ENCODE assay signal across 1 cellular context in the genomic region with DNA sequence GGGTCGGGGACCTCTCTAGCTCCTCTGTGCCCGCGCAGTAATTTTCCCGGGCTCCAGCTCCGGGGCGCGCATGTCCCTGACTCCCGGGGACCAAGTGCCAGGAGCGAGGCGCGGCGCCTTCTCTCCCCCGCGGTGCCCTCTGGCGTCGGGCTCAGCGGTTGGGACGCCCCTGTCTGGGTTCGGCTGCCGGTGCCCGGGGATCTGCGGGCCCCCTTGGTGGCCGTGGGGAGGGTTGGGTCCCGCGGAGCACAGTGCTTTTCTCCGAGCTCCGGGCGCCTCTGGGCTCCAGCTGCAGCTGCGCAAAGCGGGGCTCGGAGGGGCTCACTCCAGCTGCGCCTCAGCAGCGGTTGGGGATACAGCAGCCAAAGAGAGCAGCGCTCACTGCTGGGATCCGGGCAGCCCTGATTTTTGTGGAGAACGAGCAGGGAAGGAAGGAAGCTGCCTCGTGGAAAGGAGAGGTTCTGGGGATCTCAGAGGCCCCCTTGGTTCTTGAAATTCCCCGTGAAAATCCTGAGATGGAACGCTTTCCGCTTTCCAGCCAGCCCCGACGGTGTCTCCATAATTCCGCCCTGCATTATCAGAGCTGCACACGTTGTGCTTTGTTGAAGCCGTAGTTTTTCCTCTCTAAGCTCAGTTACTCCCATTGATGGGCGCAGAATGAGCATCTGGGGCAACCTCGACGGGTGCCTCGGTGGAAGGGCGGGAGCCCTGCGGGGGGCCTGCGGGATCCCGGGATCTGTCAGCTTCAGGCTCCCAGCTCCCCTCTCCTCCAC.
TF ChIP-seq lines count a peak whose summit lies in the region.

No MANE protein-coding gene starts in this region.

TF ChIP-seq in H1, 55 proteins besides CTCF, POLR2A, EP300 and RAD21 (continued from another document):
- no peak for TF ChIP-seq ZNF274 (IDR thresholded peaks at IDR 0.05; ENCODE audit: borderline replicate concordance, extremely low read depth, low read length)
- TF ChIP-seq CHD1 (IDR thresholded peaks at IDR 0.05; ENCODE audit: low read depth, low read length) = no peak
- TF ChIP-seq PHF8 (conservative IDR thresholded peaks at IDR 0.05; ENCODE audit: low read depth, low read length) = no peak
- no peak for TF ChIP-seq JUND (IDR thresholded peaks at IDR 0.05; ENCODE audit: low read length)
- TF ChIP-seq, protein P1, sequence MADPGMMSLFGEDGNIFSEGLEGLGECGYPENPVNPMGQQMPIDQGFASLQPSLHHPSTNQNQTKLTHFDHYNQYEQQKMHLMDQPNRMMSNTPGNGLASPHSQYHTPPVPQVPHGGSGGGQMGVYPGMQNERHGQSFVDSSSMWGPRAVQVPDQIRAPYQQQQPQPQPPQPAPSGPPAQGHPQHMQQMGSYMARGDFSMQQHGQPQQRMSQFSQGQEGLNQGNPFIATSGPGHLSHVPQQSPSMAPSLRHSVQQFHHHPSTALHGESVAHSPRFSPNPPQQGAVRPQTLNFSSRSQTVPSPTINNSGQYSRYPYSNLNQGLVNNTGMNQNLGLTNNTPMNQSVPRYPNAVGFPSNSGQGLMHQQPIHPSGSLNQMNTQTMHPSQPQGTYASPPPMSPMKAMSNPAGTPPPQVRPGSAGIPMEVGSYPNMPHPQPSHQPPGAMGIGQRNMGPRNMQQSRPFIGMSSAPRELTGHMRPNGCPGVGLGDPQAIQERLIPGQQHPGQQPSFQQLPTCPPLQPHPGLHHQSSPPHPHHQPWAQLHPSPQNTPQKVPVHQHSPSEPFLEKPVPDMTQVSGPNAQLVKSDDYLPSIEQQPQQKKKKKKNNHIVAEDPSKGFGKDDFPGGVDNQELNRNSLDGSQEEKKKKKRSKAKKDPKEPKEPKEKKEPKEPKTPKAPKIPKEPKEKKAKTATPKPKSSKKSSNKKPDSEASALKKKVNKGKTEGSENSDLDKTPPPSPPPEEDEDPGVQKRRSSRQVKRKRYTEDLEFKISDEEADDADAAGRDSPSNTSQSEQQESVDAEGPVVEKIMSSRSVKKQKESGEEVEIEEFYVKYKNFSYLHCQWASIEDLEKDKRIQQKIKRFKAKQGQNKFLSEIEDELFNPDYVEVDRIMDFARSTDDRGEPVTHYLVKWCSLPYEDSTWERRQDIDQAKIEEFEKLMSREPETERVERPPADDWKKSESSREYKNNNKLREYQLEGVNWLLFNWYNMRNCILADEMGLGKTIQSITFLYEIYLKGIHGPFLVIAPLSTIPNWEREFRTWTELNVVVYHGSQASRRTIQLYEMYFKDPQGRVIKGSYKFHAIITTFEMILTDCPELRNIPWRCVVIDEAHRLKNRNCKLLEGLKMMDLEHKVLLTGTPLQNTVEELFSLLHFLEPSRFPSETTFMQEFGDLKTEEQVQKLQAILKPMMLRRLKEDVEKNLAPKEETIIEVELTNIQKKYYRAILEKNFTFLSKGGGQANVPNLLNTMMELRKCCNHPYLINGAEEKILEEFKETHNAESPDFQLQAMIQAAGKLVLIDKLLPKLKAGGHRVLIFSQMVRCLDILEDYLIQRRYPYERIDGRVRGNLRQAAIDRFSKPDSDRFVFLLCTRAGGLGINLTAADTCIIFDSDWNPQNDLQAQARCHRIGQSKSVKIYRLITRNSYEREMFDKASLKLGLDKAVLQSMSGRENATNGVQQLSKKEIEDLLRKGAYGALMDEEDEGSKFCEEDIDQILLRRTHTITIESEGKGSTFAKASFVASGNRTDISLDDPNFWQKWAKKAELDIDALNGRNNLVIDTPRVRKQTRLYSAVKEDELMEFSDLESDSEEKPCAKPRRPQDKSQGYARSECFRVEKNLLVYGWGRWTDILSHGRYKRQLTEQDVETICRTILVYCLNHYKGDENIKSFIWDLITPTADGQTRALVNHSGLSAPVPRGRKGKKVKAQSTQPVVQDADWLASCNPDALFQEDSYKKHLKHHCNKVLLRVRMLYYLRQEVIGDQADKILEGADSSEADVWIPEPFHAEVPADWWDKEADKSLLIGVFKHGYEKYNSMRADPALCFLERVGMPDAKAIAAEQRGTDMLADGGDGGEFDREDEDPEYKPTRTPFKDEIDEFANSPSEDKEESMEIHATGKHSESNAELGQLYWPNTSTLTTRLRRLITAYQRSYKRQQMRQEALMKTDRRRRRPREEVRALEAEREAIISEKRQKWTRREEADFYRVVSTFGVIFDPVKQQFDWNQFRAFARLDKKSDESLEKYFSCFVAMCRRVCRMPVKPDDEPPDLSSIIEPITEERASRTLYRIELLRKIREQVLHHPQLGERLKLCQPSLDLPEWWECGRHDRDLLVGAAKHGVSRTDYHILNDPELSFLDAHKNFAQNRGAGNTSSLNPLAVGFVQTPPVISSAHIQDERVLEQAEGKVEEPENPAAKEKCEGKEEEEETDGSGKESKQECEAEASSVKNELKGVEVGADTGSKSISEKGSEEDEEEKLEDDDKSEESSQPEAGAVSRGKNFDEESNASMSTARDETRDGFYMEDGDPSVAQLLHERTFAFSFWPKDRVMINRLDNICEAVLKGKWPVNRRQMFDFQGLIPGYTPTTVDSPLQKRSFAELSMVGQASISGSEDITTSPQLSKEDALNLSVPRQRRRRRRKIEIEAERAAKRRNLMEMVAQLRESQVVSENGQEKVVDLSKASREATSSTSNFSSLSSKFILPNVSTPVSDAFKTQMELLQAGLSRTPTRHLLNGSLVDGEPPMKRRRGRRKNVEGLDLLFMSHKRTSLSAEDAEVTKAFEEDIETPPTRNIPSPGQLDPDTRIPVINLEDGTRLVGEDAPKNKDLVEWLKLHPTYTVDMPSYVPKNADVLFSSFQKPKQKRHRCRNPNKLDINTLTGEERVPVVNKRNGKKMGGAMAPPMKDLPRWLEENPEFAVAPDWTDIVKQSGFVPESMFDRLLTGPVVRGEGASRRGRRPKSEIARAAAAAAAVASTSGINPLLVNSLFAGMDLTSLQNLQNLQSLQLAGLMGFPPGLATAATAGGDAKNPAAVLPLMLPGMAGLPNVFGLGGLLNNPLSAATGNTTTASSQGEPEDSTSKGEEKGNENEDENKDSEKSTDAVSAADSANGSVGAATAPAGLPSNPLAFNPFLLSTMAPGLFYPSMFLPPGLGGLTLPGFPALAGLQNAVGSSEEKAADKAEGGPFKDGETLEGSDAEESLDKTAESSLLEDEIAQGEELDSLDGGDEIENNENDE (IDR thresholded peaks at IDR 0.05; ENCODE audit: insufficient replicate concordance, low read length) = no peak
- TF ChIP-seq TAF7 (optimal IDR thresholded peaks at IDR 0.05; ENCODE audit: borderline replicate concordance, low read depth, low read length) = no peak
- no peak for TF ChIP-seq KDM1A (IDR thresholded peaks at IDR 0.05; ENCODE audit: borderline replicate concordance, low read length)
- no peak for TF ChIP-seq NRF1 (IDR thresholded peaks at IDR 0.05; ENCODE audit: low read depth, low read length)
- TF ChIP-seq CTBP2 (IDR thresholded peaks at IDR 0.05; ENCODE audit: borderline replicate concordance, insufficient read depth, insufficient read length, low read length) = no peak
- TF ChIP-seq ASH2L (IDR thresholded peaks at IDR 0.05; ENCODE audit: low read length) = peak; percentile 13
- no peak for TF ChIP-seq CBX5 (IDR thresholded peaks at IDR 0.05; ENCODE audit: low read depth, low read length)
- no peak for TF ChIP-seq RBBP5 (IDR thresholded peaks at IDR 0.05; ENCODE audit: borderline replicate concordance, low read depth, low read length)
- TF ChIP-seq MAFK (IDR thresholded peaks at IDR 0.05; ENCODE audit: low read depth, low read length) = no peak
- no peak for TF ChIP-seq RXRA (IDR thresholded peaks at IDR 0.05; ENCODE audit: insufficient read depth, low read depth, low read length)
- no peak for TF ChIP-seq CHD2 (IDR thresholded peaks at IDR 0.05; ENCODE audit: low read length)
- no peak for TF ChIP-seq SP2 (IDR thresholded peaks at IDR 0.05; ENCODE audit: low read length)
- TF ChIP-seq RNF2 (IDR thresholded peaks at IDR 0.05; ENCODE audit: borderline replicate concordance, low read depth, low read length, missing control alignments, poor library complexity, severe bottlenecking) = peak; percentile 75
- TF ChIP-seq EZH2 (IDR thresholded peaks at IDR 0.05; ENCODE audit: low read depth, low read length, severe bottlenecking) = peak; percentile 91
- no peak for TF ChIP-seq TEAD4 (IDR thresholded peaks at IDR 0.05; ENCODE audit: low read depth, low read length)
- TF ChIP-seq YY1 (IDR thresholded peaks at IDR 0.05; ENCODE audit: low read depth, low read length) = no peak
- peak; percentile 86; the same call in 1 of the 2 replicates for TF ChIP-seq SUZ12 (IDR thresholded peaks at IDR 0.05; ENCODE audit: low read length)
- no peak for TF ChIP-seq SP4 (IDR thresholded peaks at IDR 0.05; ENCODE audit: low read length)
- TF ChIP-seq CREB1 (IDR thresholded peaks at IDR 0.05) = no peak
- TF ChIP-seq BACH1 (IDR thresholded peaks at IDR 0.05; ENCODE audit: low read length) = no peak
- TF ChIP-seq JUN (IDR thresholded peaks at IDR 0.05; ENCODE audit: low read depth, low read length) = no peak
- TF ChIP-seq EGR1 (IDR thresholded peaks at IDR 0.05; ENCODE audit: borderline replicate concordance, low read depth, low read length) = no peak
- TF ChIP-seq SP1 (IDR thresholded peaks at IDR 0.05; ENCODE audit: low read depth, low read length) = no peak
- no peak for TF ChIP-seq SIN3A (conservative IDR thresholded peaks at IDR 0.05 in 1 of 2, IDR thresholded peaks at IDR 0.05 in 1 of 2; ENCODE audit: low read depth in 1 of 2, low read length in 2 of 2)
- no peak for TF ChIP-seq HDAC2 (IDR thresholded peaks at IDR 0.05; ENCODE audit: borderline replicate concordance in 1 of 2, low read depth in 2 of 2, low read length in 2 of 2)
